In genomic region chr12:673849-674248, GRCh38 we compare ENCODE assay signal across 1 cellular context.
TF ChIP-seq lines count a peak whose summit lies in the region.

No MANE protein-coding gene starts in this region.

TF ChIP-seq in GM12878, 131 proteins besides CTCF, POLR2A, EP300 and RAD21 (continued from another document):
- no peak for TF ChIP-seq GABPA (IDR thresholded peaks at IDR 0.05; ENCODE audit: low read depth)
- 0 out of 2 replicates have a peak, but pooled peaks have one; percentile 4 for TF ChIP-seq MXI1 (IDR thresholded peaks at IDR 0.05; ENCODE audit: low read depth, low read length)
- no peak for TF ChIP-seq USF1 (IDR thresholded peaks at IDR 0.05; ENCODE audit: borderline replicate concordance, extremely low read length, insufficient read depth, low read depth, low read length)
- TF ChIP-seq SPI1 (IDR thresholded peaks at IDR 0.05; ENCODE audit: borderline replicate concordance, insufficient read depth, low read depth, low read length), result peak; percentile 39; the same call in 1 of the 2 replicates
- TF ChIP-seq MTA3 (IDR thresholded peaks at IDR 0.05; ENCODE audit: borderline replicate concordance, low read length), result no peak
- TF ChIP-seq MAX (IDR thresholded peaks at IDR 0.05; ENCODE audit: low read depth, low read length), result no peak
- TF ChIP-seq NKRF (conservative IDR thresholded peaks at IDR 0.05), result 0 out of 2 replicates have a peak, but pooled peaks have one; percentile 38
